ENCODE assay signal across 21 cellular contexts in genomic region chr14:69922198-69922597, GRCh38. TPM values are rescaled to one million over a fixed set of nuclear protein-coding genes. Genes with fewer than 3 reads are reported as not detected.
"Had no signal": no experiment of that assay in that cellular context is flagged by ENCODE, and none has a peak within 500 bp of the region (broad histone marks: within the 10 kb centered on the region; RNA-seq: fewer than 3 reads in every experiment).

No MANE protein-coding gene starts in this region.

- H3K9me3 ChIP-seq: esophagus muscularis mucosa, gastrocnemius medialis, heart right ventricle, lower lobe of right lung, pancreas, sigmoid colon, upper lobe of right lung had no signal

- H3K27ac ChIP-seq: epithelial cell of prostate, esophagus muscularis mucosa, gastrocnemius medialis, heart right ventricle, lower lobe of right lung, pancreas, sigmoid colon, skin epidermis, upper lobe of right lung had no signal

- H3K4me3 ChIP-seq: esophagus muscularis mucosa, gastrocnemius medialis, heart right ventricle, lower lobe of right lung, pancreas, sigmoid colon, skin epidermis, upper lobe of right lung had no signal

- DNase-seq: cerebellar nuclear complex; effector memory CD8-positive, alpha-beta T cell; gastrocnemius medialis; heart right ventricle; kidney glomerular epithelial cell; lower lobe of right lung; mesenchymal stem cell; midbrain; occipital lobe; sigmoid colon; stimulated activated CD4-positive, alpha-beta T cell treated with anti-CD3 and anti-CD28 coated beads, Interleukin-2, amount 100 ng/mL, for 24 hours; stimulated activated CD4-positive, alpha-beta T cell treated with anti-CD3 and anti-CD28 coated beads, Interleukin-4, amount 100 ng/mL, for 4 hours; stimulated activated naive B cell treated with anti-CD40 and anti-IgM and Interleukin-4, amounts not matched to agents 10 μg/mL and 1 μg/mL and 100 μg/mL, for 72 hours; stimulated activated naive CD8-positive, alpha-beta T cell treated with anti-CD3 and anti-CD28 coated beads, Interleukin-15, amount 100 ng/mL, for 72 hours; upper lobe of right lung had no signal

- ATAC-seq: effector memory CD8-positive, alpha-beta T cell; gastrocnemius medialis; heart right ventricle; lower lobe of right lung; natural killer cell treated with Interleukin-12 subunit alpha and Interleukin-12 subunit beta and Interleukin-15 and Interleukin-18, amount 100 ng/mL, for 72 hours; stimulated activated naive B cell treated with anti-CD40 and anti-IgM and Interleukin-4, amounts not matched to agents 10 μg/mL and 1 μg/mL and 100 μg/mL, for 72 hours; stimulated activated naive CD8-positive, alpha-beta T cell treated with anti-CD3 and anti-CD28 coated beads, Interleukin-15, amount 100 ng/mL, for 72 hours; upper lobe of right lung had no signal

- H3K27me3 ChIP-seq: gastrocnemius medialis, pancreas, sigmoid colon, upper lobe of right lung had no signal

- H3K36me3 ChIP-seq: esophagus muscularis mucosa, gastrocnemius medialis, heart right ventricle, lower lobe of right lung, pancreas, sigmoid colon, upper lobe of right lung had no signal

- H3K4me1 ChIP-seq: esophagus muscularis mucosa, gastrocnemius medialis, heart right ventricle, lower lobe of right lung, pancreas, sigmoid colon, upper lobe of right lung had no signal

RNA-seq across cellular contexts. Expression of gene SMOC1, which starts 43.0 kb away (rescaled TPM):
- total RNA-seq: fibroblast of villous mesenchyme; natural killer cell treated with Interleukin-12 subunit alpha and Interleukin-12 subunit beta and Interleukin-15 and Interleukin-18, amount 100 ng/mL, for 72 hours had no signal
